24 cellular contexts compared by ENCODE assay signal in the genomic region with DNA sequence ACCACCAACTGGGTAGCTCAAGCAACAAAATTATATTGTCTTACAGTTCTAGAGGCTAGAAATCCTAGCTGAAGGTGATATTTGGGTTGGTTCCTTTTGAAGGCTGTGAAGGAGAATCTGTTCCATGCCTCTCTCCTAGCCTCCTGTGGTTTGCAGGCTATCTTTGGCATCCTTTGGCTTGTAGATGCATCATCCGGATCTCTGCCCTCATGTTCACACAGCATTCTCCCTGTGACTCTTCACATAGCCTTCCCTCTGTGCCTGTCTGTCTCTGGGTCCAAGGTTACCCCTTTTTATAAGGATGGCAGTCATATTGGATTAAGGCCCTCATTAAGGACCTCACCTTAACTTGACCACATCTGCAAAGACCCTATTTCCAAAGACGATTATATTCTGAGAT.
"Had no signal": no experiment of that assay in that cellular context is flagged by ENCODE, and none has a peak within 500 bp of the region (broad histone marks: within the 10 kb centered on the region; RNA-seq: fewer than 3 reads in every experiment).

No MANE protein-coding gene starts in this region.

- H3K27ac ChIP-seq: body of pancreas, esophagus squamous epithelium, foreskin keratinocyte, right atrium auricular region, suprapubic skin had no signal

- H3K27me3 ChIP-seq: body of pancreas, esophagus squamous epithelium, foreskin keratinocyte, right atrium auricular region, suprapubic skin had no signal

- H3K9me3 ChIP-seq: body of pancreas, esophagus squamous epithelium, right atrium auricular region, suprapubic skin had no signal

- H3K4me1 ChIP-seq: body of pancreas had no signal

- H3K36me3 ChIP-seq: esophagus squamous epithelium, suprapubic skin had no signal

- DNase-seq: activated B cell treated with CpG ODN at 0.5 μM for 24 hours; activated CD4-positive, alpha-beta T cell treated with anti-CD3 and anti-CD28 coated beads, Interleukin-2, amount 10 ng/mL, durations not matched to agents 24 days and 14 days; activated CD8-positive, alpha-beta memory T cell treated with anti-CD3 and anti-CD28 coated beads, Interleukin-2, amount 50 U/mL, for 4 hours; activated CD8-positive, alpha-beta T cell treated with anti-CD3 and anti-CD28 coated beads, Interleukin-2, amount 10 ng/mL, durations not matched to agents 7 days and 5 days; activated effector memory CD4-positive, alpha-beta T cell treated with anti-CD3 and anti-CD28 coated beads, Interleukin-2, amount 50 U/mL, for 16 hours; activated T-cell treated with anti-CD3 and anti-CD28 coated beads, Interleukin-2, amount 50 U/mL, for 48 hours; amniotic stem cell; body of pancreas; cortex of kidney; effector CD8-positive, alpha-beta T cell; esophagus squamous epithelium; glutamatergic neuron; hypothalamus; kidney glomerular epithelial cell; mesendoderm; nephron progenitor cell; occipital lobe; stimulated activated CD4-positive, alpha-beta T cell treated with anti-CD3 and anti-CD28 coated beads, Interleukin-4, amount 100 ng/mL, for 24 hours; stimulated activated naive CD8-positive, alpha-beta T cell treated with anti-CD3 and anti-CD28 coated beads, Interleukin-15, Interleukin-2, amounts not matched to agents 100 U/mL and 50 U/mL, for 24 hours; T-helper 2 cell had no signal

- H3K4me3 ChIP-seq: body of pancreas, esophagus squamous epithelium, right atrium auricular region, skin epidermis, suprapubic skin had no signal
